Comparison of ENCODE assay signal across 29 cellular contexts in genomic region chr2:81171447-81171846, GRCh38.
DNase-seq lines count a peak whose midpoint lies in the region; ATAC-seq, FAIRE-seq and TF ChIP-seq lines count a peak whose summit lies in the region.
"Had no signal": no experiment of that assay in that cellular context is flagged by ENCODE, and none has a peak within 500 bp of the region (broad histone marks: within the 10 kb centered on the region; RNA-seq: fewer than 3 reads in every experiment).

No MANE protein-coding gene starts in this region.

- TF ChIP-seq EP300 in HepG2 (IDR thresholded peaks at IDR 0.05; ENCODE audit: low read depth in 2 of 2, low read length in 2 of 2) (no peak), HepG2 (CRISPR knock-in tag; IDR thresholded peaks at IDR 0.05; ENCODE audit: borderline replicate concordance) (no peak)

- no peak overlapping the region for H2AFZ ChIP-seq in HepG2 (ENCODE audit: low read length)

- no peaks in the 10 kb centered on the region for H3K36me3 ChIP-seq in HepG2 (replicated peaks in 1 of 2; ENCODE audit: control insufficient read depth in 1 of 2, insufficient read depth in 2 of 2, low read length in 2 of 2)
- no peaks in the 10 kb centered on the region for H3K36me3 ChIP-seq in right lobe of liver
- H3K36me3 ChIP-seq: BE2C; BLaER1; BLaER1 treated with 17β-estradiol and CSF1 and Interleukin-3, amounts not matched to agents 10 nM and 100 nM had no signal

- no peaks in the 10 kb centered on the region for H4K20me1 ChIP-seq in HepG2 (ENCODE audit: insufficient read depth, low read length)
- H4K20me1 ChIP-seq: BLaER1; BLaER1 treated with 17β-estradiol and CSF1 and Interleukin-3, amounts not matched to agents 10 nM and 100 nM had no signal

- DNase-seq in HepG2 (ENCODE audit: low spot score) (no peak), right lobe of liver (no peak)
- DNase-seq: 8988T; ACHN; AML-193; BE2C; C1 segment of cervical spinal cord; Caco-2; Calu3; CD4-positive, alpha-beta memory T cell; CD4-positive, alpha-beta T cell; CD4-positive, CD25-positive, alpha-beta regulatory T cell; CD8-positive, alpha-beta memory T cell; CD8-positive, alpha-beta T cell; COR-L47; DMS 273 treated with DMSO at 0.1 percent for 48 hours; DMS153; DMS53; DMS79; DMS79 treated with DMSO at 0.1 percent for 48 hours; DND-41; EL had no signal

- TF ChIP-seq POLR2A in HepG2 (IDR thresholded peaks at IDR 0.05; ENCODE audit: insufficient read depth in 1 of 2, low read depth in 2 of 2, low read length in 2 of 2) (no peak), right lobe of liver (IDR thresholded peaks at IDR 0.05) (no peak)

- TF ChIP-seq CTCF in HepG2 (CRISPR knock-in tag; IDR thresholded peaks at IDR 0.05): no peak
- no peak for TF ChIP-seq CTCF in right lobe of liver (IDR thresholded peaks at IDR 0.05)

- H3K9ac ChIP-seq in HepG2 (ENCODE audit: insufficient read depth, low read depth, low read length): no peak overlapping the region
- H3K9ac ChIP-seq: BLaER1; BLaER1 treated with 17β-estradiol and CSF1 and Interleukin-3, amounts not matched to agents 10 nM and 100 nM had no signal

- CTCF ChIA-PET in HepG2 (lab: Yijun Ruan, JAX; ENCODE audit: low intra/inter-chr PET ratio, low total read pairs): no interaction called here

- H3K79me2 ChIP-seq in HepG2 (ENCODE audit: insufficient read depth, low read length): no peaks in the 10 kb centered on the region

- intact Hi-C loops in HepG2 (cut with micrococcal nuclease; ENCODE audit: unreplicated experiment) (no loop called here), right lobe of liver (cut with DNase I) (no loop called here)

- H3K9me3 ChIP-seq in HepG2 (ENCODE audit: low read length) (peaks cover 36% of the 10 kb centered on the region), right lobe of liver (no peaks in the 10 kb centered on the region)
- H3K9me3 ChIP-seq: BE2C; BLaER1; BLaER1 treated with 17β-estradiol and CSF1 and Interleukin-3, amounts not matched to agents 10 nM and 100 nM; Caco-2 had no signal

- TF ChIP-seq RAD21 in HepG2 (CRISPR knock-in tag; IDR thresholded peaks at IDR 0.05): no peak

- H3K4me1 ChIP-seq in HepG2 (ENCODE audit: insufficient read depth, low read length): no peaks in the 10 kb centered on the region
- no peaks in the 10 kb centered on the region for H3K4me1 ChIP-seq in right lobe of liver
- H3K4me1 ChIP-seq: A549; BE2C; BLaER1; BLaER1 treated with 17β-estradiol and CSF1 and Interleukin-3, amounts not matched to agents 10 nM and 100 nM; Caco-2 had no signal

- H3K4me3 ChIP-seq in HepG2 (replicated peaks in 1 of 3; ENCODE audit: insufficient read depth in 1 of 3, low read depth in 2 of 3, low read length in 3 of 3) (no peak overlapping the region), right lobe of liver (no peak overlapping the region)
- H3K4me3 ChIP-seq: A549; BLaER1; BLaER1 treated with 17β-estradiol and CSF1 and Interleukin-3, amounts not matched to agents 10 nM and 100 nM had no signal

- H3K27ac ChIP-seq in HepG2 (ENCODE audit: extremely low read length, insufficient read depth, low read length) (no peak overlapping the region), right lobe of liver (no peak overlapping the region)
- H3K27ac ChIP-seq: 22Rv1; A549; BLaER1; BLaER1 treated with 17β-estradiol and CSF1 and Interleukin-3, amounts not matched to agents 10 nM and 100 nM; C4-2B had no signal

- no peak for ATAC-seq in HepG2
- no peak for ATAC-seq in right lobe of liver
- ATAC-seq: A549; CD8-positive, alpha-beta T cell had no signal

- POLR2A ChIA-PET in HepG2 (lab: Yijun Ruan, JAX): no interaction called here

- no peak overlapping the region for H3K4me2 ChIP-seq in HepG2 (ENCODE audit: low read depth, low read length)
- H3K4me2 ChIP-seq: A549; BLaER1; BLaER1 treated with 17β-estradiol and CSF1 and Interleukin-3, amounts not matched to agents 10 nM and 100 nM had no signal

- BruUV-seq in HepG2 (replicated peaks; lab: Mats Ljungman, UMichigan): no TSS peak

- in situ Hi-C loops in HepG2 (cut with HindIII; ENCODE audit: extremely low pct_ligation_motif_present, low pct_unique_long_range_greater_than_20kb): no loop called here

- H3K27me3 ChIP-seq in HepG2 (ENCODE audit: control insufficient read depth in 1 of 2, insufficient read depth in 2 of 2, low read length in 2 of 2): no peaks in the 10 kb centered on the region
- H3K27me3 ChIP-seq in right lobe of liver: no peaks in the 10 kb centered on the region
- H3K27me3 ChIP-seq: BE2C; BLaER1; BLaER1 treated with 17β-estradiol and CSF1 and Interleukin-3, amounts not matched to agents 10 nM and 100 nM had no signal

- 0% methylated on average over 2 of the region's 2 CpGs for WGBS in HepG2 (ENCODE audit: low lambda C conversion rate)
- WGBS in right lobe of liver (ENCODE audit: insufficient coverage, low coverage, low lambda C conversion rate, missing lambda C conversion rate): 34% methylated on average over 2 of the region's 2 CpGs

- no peak for FAIRE-seq in HepG2 (lab: Jason Lieb, UNC)
- FAIRE-seq: A204.1, A549, D721Med had no signal

TF ChIP-seq in HepG2, 621 proteins besides CTCF, POLR2A, EP300 and RAD21:
- peak; percentile 86 for TF ChIP-seq CREB1 (IDR thresholded peaks at IDR 0.05)
- no peak for TF ChIP-seq CREB1 (CRISPR knock-in tag; IDR thresholded peaks at IDR 0.05)
- peak; percentile 95 for TF ChIP-seq ATF7 (IDR thresholded peaks at IDR 0.05)
- no peak for TF ChIP-seq ATF7 (CRISPR knock-in tag; IDR thresholded peaks at IDR 0.05)
- no peak for TF ChIP-seq UBTF (CRISPR knock-in tag; IDR thresholded peaks at IDR 0.05)
TF ChIP-seq in HepG2: peak in this region for 2.
